ENCODE assay signal across 23 cellular contexts in genomic region chr2:54419386-54419785, GRCh38. TPM values are rescaled to one million over a fixed set of nuclear protein-coding genes. Genes with fewer than 3 reads are reported as not detected.
A peak's percentile ranks its signal among the peaks of the same experiment; 100 is the strongest.
DNase-seq lines count a peak whose midpoint lies in the region; ATAC-seq and TF ChIP-seq lines count a peak whose summit lies in the region.
"Had no signal": no experiment of that assay in that cellular context is flagged by ENCODE, and none has a peak within 500 bp of the region (broad histone marks: within the 10 kb centered on the region; RNA-seq: fewer than 3 reads in every experiment).

No MANE protein-coding gene starts in this region.

- ATAC-seq in left lung (no peak), natural killer cell (no peak)
- ATAC-seq: activated CD8-positive, alpha-beta T cell treated with anti-CD3 and anti-CD28 coated beads, Interleukin-2, amount 10 ng/mL, durations not matched to agents 7 days and 5 days; effector memory CD8-positive, alpha-beta T cell had no signal

- H3K36me3 ChIP-seq in left lung (no peaks in the 10 kb centered on the region), subcutaneous abdominal adipose tissue (ENCODE audit: control insufficient read depth in 5 of 5, insufficient read depth in 5 of 5, low read length in 5 of 5) (no peaks in the 10 kb centered on the region)
- H3K36me3 ChIP-seq: esophagus squamous epithelium, neural progenitor cell had no signal

- H3K27ac Mint-ChIP-seq in activated naive CD8-positive, alpha-beta T cell treated with anti-CD3 and anti-CD28 coated beads for 36 hours = no peak overlapping the region
- H3K27ac Mint-ChIP-seq in natural killer cell = no peak overlapping the region
- H3K27ac Mint-ChIP-seq: activated CD8-positive, alpha-beta T cell treated with anti-CD3 and anti-CD28 coated beads, Interleukin-2, amount 10 ng/mL, durations not matched to agents 7 days and 5 days; activated naive CD8-positive, alpha-beta T cell treated with anti-CD3 and anti-CD28 coated beads, Interleukin-2, amount 10 ng/mL, durations not matched to agents 7 days and 5 days; CD4-positive, alpha-beta memory T cell; effector memory CD8-positive, alpha-beta T cell; progenitor cell of endocrine pancreas had no signal

- no peaks in the 10 kb centered on the region for H3K27me3 ChIP-seq in left lung
- H3K27me3 ChIP-seq in subcutaneous abdominal adipose tissue (ENCODE audit: control insufficient read depth in 5 of 5, insufficient read depth in 4 of 5, low read length in 5 of 5) = no peaks in the 10 kb centered on the region
- H3K27me3 ChIP-seq: esophagus squamous epithelium, neural progenitor cell had no signal

- H3K9me3 Mint-ChIP-seq in activated naive CD8-positive, alpha-beta T cell treated with anti-CD3 and anti-CD28 coated beads for 36 hours = peaks cover 11% of the 10 kb centered on the region
- H3K9me3 Mint-ChIP-seq in natural killer cell = no peaks in the 10 kb centered on the region
- H3K9me3 Mint-ChIP-seq: effector memory CD8-positive, alpha-beta T cell had no signal

- TF ChIP-seq CTCF in cardiac fibroblast (IDR thresholded peaks at IDR 0.05; ENCODE audit: low read depth, low read length) (no peak), left lung (IDR thresholded peaks at IDR 0.05) (no peak), natural killer cell (IDR thresholded peaks at IDR 0.05) (no peak)

- H3K4me3 ChIP-seq in cardiac fibroblast (replicated peaks in 1 of 2; ENCODE audit: low read depth in 2 of 2, low read length in 2 of 2) (no peak overlapping the region), left lung (no peak overlapping the region), subcutaneous abdominal adipose tissue (ENCODE audit: low read depth in 1 of 5, low read length in 5 of 5) (no peak overlapping the region)
- H3K4me3 ChIP-seq: esophagus squamous epithelium, neural progenitor cell, skin epidermis had no signal

- DNase-seq in GM03348 (ENCODE audit: low spot score) (peak; percentile 44), cardiac fibroblast (ENCODE audit: low read depth in 2 of 2) (peak; percentile 27 to 57), left lung (no peak), natural killer cell (no peak), NCI-H1436 (lab: John Stamatoyannopoulos, UW) (no peak)
- DNase-seq in activated naive CD8-positive, alpha-beta T cell treated with anti-CD3 and anti-CD28 coated beads for 36 hours = no peak
- DNase-seq: activated CD4-positive, alpha-beta T cell treated with anti-CD3 and anti-CD28 coated beads for 1 hour; activated CD8-positive, alpha-beta T cell treated with anti-CD3 and anti-CD28 coated beads, Interleukin-2, amount 10 ng/mL, durations not matched to agents 7 days and 5 days; activated effector memory CD4-positive, alpha-beta T cell treated with Interleukin-2 at 50 U/mL for 16 hours; activated naive CD8-positive, alpha-beta T cell treated with anti-CD3 and anti-CD28 coated beads, Interleukin-2, amount 10 ng/mL, durations not matched to agents 7 days and 5 days; activated T-cell treated with anti-CD3 and anti-CD28 coated beads for 4 hours; CD4-positive, alpha-beta memory T cell; effector memory CD8-positive, alpha-beta T cell; esophagus squamous epithelium; IMR-90; NCI-H1092; NCI-H187 treated with DMSO at 0.1 percent for 48 hours; NCI-H526 treated with DMSO at 0.1 percent for 48 hours; stimulated activated CD4-positive, alpha-beta T cell treated with anti-CD3 and anti-CD28 coated beads, Interleukin-1b, Interleukin-23, amount 100 ng/mL, for 48 hours had no signal

- H3K4me1 Mint-ChIP-seq in activated naive CD8-positive, alpha-beta T cell treated with anti-CD3 and anti-CD28 coated beads for 36 hours = peaks cover 14% of the 10 kb centered on the region
- peaks cover 15 to 17% of the 10 kb centered on the region in 2 donors for H3K4me1 Mint-ChIP-seq in natural killer cell

- H3K27ac ChIP-seq in left lung (peak overlapping the region; percentile 42 to 71), subcutaneous abdominal adipose tissue (ENCODE audit: low read depth, low read length) (peak overlapping the region; percentile 51)
- H3K27ac ChIP-seq: neural progenitor cell had no signal

- H3K9me3 ChIP-seq in left lung (peaks cover 0 to 5% of the 10 kb centered on the region in 2 donors), subcutaneous abdominal adipose tissue (ENCODE audit: control insufficient read depth in 5 of 5, low read length in 5 of 5) (no peaks in the 10 kb centered on the region)
- H3K9me3 ChIP-seq: esophagus squamous epithelium had no signal

- peaks cover 5% of the 10 kb centered on the region for H3K36me3 Mint-ChIP-seq in activated naive CD8-positive, alpha-beta T cell treated with anti-CD3 and anti-CD28 coated beads for 36 hours
- H3K36me3 Mint-ChIP-seq in natural killer cell = no peaks in the 10 kb centered on the region
- H3K36me3 Mint-ChIP-seq: CD4-positive, alpha-beta memory T cell; neural progenitor cell had no signal

- peaks cover 19 to 29% of the 10 kb centered on the region in 2 donors for H3K4me1 ChIP-seq in left lung
- H3K4me1 ChIP-seq in subcutaneous abdominal adipose tissue (ENCODE audit: control insufficient read depth in 5 of 5, insufficient read depth in 5 of 5, low read length in 5 of 5) = peaks cover 4 to 55% (median 22%) of the 10 kb centered on the region in 5 donors
- H3K4me1 ChIP-seq: neural progenitor cell had no signal

- H3K27me3 Mint-ChIP-seq in activated naive CD8-positive, alpha-beta T cell treated with anti-CD3 and anti-CD28 coated beads for 36 hours = peaks cover 8% of the 10 kb centered on the region
- peaks cover 7 to 11% of the 10 kb centered on the region in 2 donors for H3K27me3 Mint-ChIP-seq in natural killer cell (ENCODE audit: low read depth in 2 of 2)

- intact Hi-C loops in left lung (cut with DNase I) (no loop called here), natural killer cell (cut with micrococcal nuclease) (no loop called here)

- no peak overlapping the region for H3K4me3 Mint-ChIP-seq in activated naive CD8-positive, alpha-beta T cell treated with anti-CD3 and anti-CD28 coated beads for 36 hours
- H3K4me3 Mint-ChIP-seq in natural killer cell = no peak overlapping the region
- H3K4me3 Mint-ChIP-seq: activated CD8-positive, alpha-beta T cell treated with anti-CD3 and anti-CD28 coated beads, Interleukin-2, amount 10 ng/mL, durations not matched to agents 7 days and 5 days; activated naive CD8-positive, alpha-beta T cell treated with anti-CD3 and anti-CD28 coated beads, Interleukin-2, amount 10 ng/mL, durations not matched to agents 7 days and 5 days; effector memory CD8-positive, alpha-beta T cell; neural progenitor cell had no signal

- peak overlapping the region in 3 of 5 donors; percentile 11 to 62 (median 18) for H3K9ac ChIP-seq in subcutaneous abdominal adipose tissue (ENCODE audit: low read length in 5 of 5)
- H3K9ac ChIP-seq: neural progenitor cell had no signal

RNA-seq across cellular contexts. Expression of gene SPTBN1, which starts 36.7 kb away (rescaled TPM):
- total RNA-seq in left lung (100 to 1,000 TPM; 441 to 550 TPM), natural killer cell (100 to 1,000 TPM in 1 of 3 donors, 10 to 100 TPM in 2; 65.7 to 142 (median 68.3) TPM)
- total RNA-seq in activated naive CD8-positive, alpha-beta T cell treated with anti-CD3 and anti-CD28 coated beads for 36 hours = 10 to 100 TPM; 87.0 to 88.3 TPM

Comparison
In these comparisons a context has a peak if more than half of its experiments do, and no peak if none do; other contexts are left out.
1. DNase-seq: peak in GM03348 (single experiment) and cardiac fibroblast (2 of 2); none in left lung (0 of 2), activated naive CD8-positive, alpha-beta T cell treated with anti-CD3 and anti-CD28 coated beads for 36 hours (single experiment), natural killer cell (single experiment) and NCI-H1436 (single experiment).